28 cellular contexts compared by ENCODE assay signal in the genomic region with DNA sequence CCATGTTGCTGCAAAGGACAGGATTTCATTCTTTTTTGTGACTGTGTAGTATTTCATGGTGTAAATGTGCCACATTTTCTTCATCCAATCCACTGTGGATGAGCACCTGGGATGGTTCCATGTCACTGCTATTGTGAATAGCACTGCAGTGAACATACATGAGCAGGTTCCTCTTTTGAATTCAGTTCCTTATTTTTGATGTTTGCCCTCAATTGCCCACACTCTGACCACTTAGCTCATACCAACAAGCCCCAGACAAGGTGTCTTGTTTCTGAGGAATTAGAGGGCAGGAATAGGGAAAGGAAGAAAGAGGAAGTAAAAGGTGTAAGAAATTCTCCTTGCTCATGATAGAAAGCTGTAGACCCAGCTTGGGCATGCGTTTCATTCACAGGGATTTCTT.
"Had no signal": no experiment of that assay in that cellular context is flagged by ENCODE, and none has a peak within 500 bp of the region (broad histone marks: within the 10 kb centered on the region; RNA-seq: fewer than 3 reads in every experiment).

No MANE protein-coding gene starts in this region.

- H3K36me3 Mint-ChIP-seq: activated naive CD8-positive, alpha-beta T cell; naive B cell; stimulated activated naive B cell treated with anti-CD40 and anti-IgM and Interleukin-4, amounts not matched to agents 10 μg/mL and 1 μg/mL and 100 μg/mL, for 72 hours had no signal

- H3K4me3 Mint-ChIP-seq: activated naive CD8-positive, alpha-beta T cell; mesothelial cell of epicardium; naive B cell; stimulated activated naive B cell treated with anti-CD40 and anti-IgM and Interleukin-4, amounts not matched to agents 10 μg/mL and 1 μg/mL and 100 μg/mL, for 72 hours had no signal

- ATAC-seq: body of pancreas; gastrocnemius medialis; left colon; psoas muscle; stimulated activated naive B cell treated with anti-CD40 and anti-IgM and Interleukin-4, amounts not matched to agents 10 μg/mL and 1 μg/mL and 100 μg/mL, for 72 hours; upper lobe of right lung had no signal

- H3K27ac Mint-ChIP-seq: activated naive CD8-positive, alpha-beta T cell; mesothelial cell of epicardium; naive B cell; stimulated activated naive B cell treated with anti-CD40 and anti-IgM and Interleukin-4, amounts not matched to agents 10 μg/mL and 1 μg/mL and 100 μg/mL, for 72 hours had no signal

- DNase-seq: activated CD4-positive, alpha-beta T cell treated with anti-CD3 and anti-CD28 coated beads for 4 hours; activated CD4-positive, alpha-beta T cell treated with anti-CD3 and anti-CD28 coated beads, Interleukin-2, amount 50 U/mL, for 48 hours; activated CD8-positive, alpha-beta memory T cell treated with anti-CD3 and anti-CD28 coated beads for 24 hours; activated effector memory CD4-positive, alpha-beta T cell treated with Interleukin-2 at 50 U/mL for 16 hours; activated naive CD4-positive, alpha-beta T cell treated with Interleukin-2 at 50 U/mL for 16 hours; aorta; body of pancreas; effector CD8-positive, alpha-beta T cell; erythroblast; gastrocnemius medialis; glutamatergic neuron; left colon; mammary epithelial cell; naive B cell; psoas muscle; sigmoid colon; small intestine; stimulated activated CD4-positive, alpha-beta T cell treated with anti-CD3 and anti-CD28 coated beads, Interleukin-4, amount 100 ng/mL, for 24 hours; stimulated activated CD8-positive, alpha-beta memory T cell treated with anti-CD3 and anti-CD28 coated beads, Interleukin-4, amount 100 ng/mL, for 48 hours; stimulated activated naive B cell treated with anti-CD40 and anti-IgM and Interleukin-4, amounts not matched to agents 10 μg/mL and 1 μg/mL and 100 μg/mL, for 72 hours; stomach; T-helper 2 cell; tibial artery; upper lobe of right lung had no signal

- H3K4me1 Mint-ChIP-seq: naive B cell; stimulated activated naive B cell treated with anti-CD40 and anti-IgM and Interleukin-4, amounts not matched to agents 10 μg/mL and 1 μg/mL and 100 μg/mL, for 72 hours had no signal

- FAIRE-seq: colon, keratinocyte, small intestine had no signal
